12 cellular contexts compared by ENCODE assay signal in the genomic region with DNA sequence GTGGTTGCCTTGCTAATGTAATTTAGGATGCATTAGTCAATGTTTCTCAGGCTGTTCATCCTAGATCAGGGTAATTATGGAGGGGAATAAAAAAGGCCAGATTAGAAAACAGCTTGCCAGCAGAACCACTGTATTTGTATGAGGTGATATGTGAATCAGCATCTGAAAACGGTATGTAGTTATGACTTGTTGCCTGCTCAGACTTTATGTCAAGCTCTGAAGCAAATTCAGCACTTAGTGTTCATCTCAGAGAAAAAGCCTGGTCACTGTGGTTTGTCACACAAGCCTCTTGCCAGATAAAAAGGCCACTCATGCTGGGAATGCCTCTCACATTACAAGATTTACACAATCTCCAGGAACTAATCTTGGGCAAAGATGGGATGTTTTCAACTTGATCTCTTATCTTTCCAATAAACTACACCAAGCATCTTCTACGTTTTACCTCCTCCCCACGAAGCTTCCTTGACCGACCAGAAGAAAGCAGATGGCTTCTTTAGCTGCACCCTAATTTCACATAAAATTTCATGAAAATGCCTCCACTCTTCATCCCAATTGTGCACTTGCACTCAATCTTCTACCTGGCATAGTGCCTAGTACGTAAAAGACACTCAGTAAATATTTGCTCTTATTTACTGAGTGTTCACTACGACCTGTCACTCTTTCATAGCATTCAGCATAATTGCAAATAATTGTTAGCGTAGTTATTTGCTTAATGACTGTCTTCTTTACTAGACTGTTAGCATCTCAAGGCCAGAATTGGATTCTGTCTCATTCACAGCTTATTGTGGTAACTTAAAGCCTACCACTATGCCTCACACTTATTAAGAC.
DNase-seq lines count a peak whose midpoint lies in the region; ATAC-seq, FAIRE-seq and TF ChIP-seq lines count a peak whose summit lies in the region.
"Had no signal": no experiment of that assay in that cellular context is flagged by ENCODE, and none has a peak within 500 bp of the region (broad histone marks: within the 10 kb centered on the region; RNA-seq: fewer than 3 reads in every experiment).

No MANE protein-coding gene starts in this region.

- H3K36me3 Mint-ChIP-seq in mesothelial cell of epicardium, result no peaks in the 10 kb centered on the region

- no peaks in the 10 kb centered on the region for H3K36me3 ChIP-seq in Peyer's patch

- no peaks in the 10 kb centered on the region for H3K27me3 Mint-ChIP-seq in mesothelial cell of epicardium (ENCODE audit: low read depth)
- H3K27me3 Mint-ChIP-seq: CD8-positive, alpha-beta memory T cell; naive thymus-derived CD8-positive, alpha-beta T cell had no signal

- no peak for TF ChIP-seq RAD21 in A549 (conservative IDR thresholded peaks at IDR 0.05 in 1 of 2, IDR thresholded peaks at IDR 0.05 in 1 of 2)

- ATAC-seq in A549, result peak in 1 of 2 experiments; percentile 53; a peak in 3 of 6 replicates
- ATAC-seq in GM18907 (IDR thresholded peaks at IDR 0.05; ENCODE audit: unreplicated experiment), result no peak
- ATAC-seq: naive thymus-derived CD8-positive, alpha-beta T cell had no signal

- WGBS in A549 (ENCODE audit: missing lambda C conversion rate), result 12% methylated on average over 7 of the region's 7 CpGs
- 62 to 84% methylated on average over 7 of the region's 7 CpGs for WGBS in lower leg skin, 2 donors

- TF ChIP-seq POLR2A in A549 (IDR thresholded peaks at IDR 0.05; ENCODE audit: low read length), result no peak
- no peak for TF ChIP-seq POLR2A in Peyer's patch (IDR thresholded peaks at IDR 0.05)
- no peak for TF ChIP-seq POLR2A in lower leg skin (IDR thresholded peaks at IDR 0.05)

- H3K4me2 ChIP-seq in A549, result peak overlapping the region; percentile 30

- DNase-seq in A549 (ENCODE audit: low read depth in 1 of 2, low spot score in 1 of 2), result peak in 1 of 2 experiments; percentile 40
- peak; percentile 56 for DNase-seq in HCEC 1CT
- DNase-seq in NCI-H345 treated with DMSO at 0.1 percent for 48 hours (lab: John Stamatoyannopoulos, UW; ENCODE audit: unreplicated experiment), result peak; percentile 69
- DNase-seq in fibroblast of gingiva (ENCODE audit: low read depth), result peak; percentile 70
- DNase-seq in mesothelial cell of epicardium (ENCODE audit: low spot score in 2 of 2, unreplicated experiment in 2 of 2), result no peak
- no peak for DNase-seq in Peyer's patch
- no peak for DNase-seq in lower leg skin (ENCODE audit: low spot score in 2 of 2)
- DNase-seq: CD8-positive, alpha-beta memory T cell; naive thymus-derived CD8-positive, alpha-beta T cell had no signal

- H3K4me3 ChIP-seq in A549, result no peak overlapping the region
- H3K4me3 ChIP-seq in Peyer's patch, result no peak overlapping the region
- H3K4me3 ChIP-seq in lower leg skin (ENCODE audit: low read depth, poor library complexity, severe bottlenecking), result no peak overlapping the region

- H3K27ac ChIP-seq in A549, result peak overlapping the region in 1 of 2 experiments; percentile 36; a peak in 2 of 6 replicates
- no peak overlapping the region for H3K27ac ChIP-seq in Peyer's patch

- POLR2A ChIA-PET in A549 (lab: Yijun Ruan, JAX), result no interaction called here

- CTCF ChIA-PET in A549 (lab: Yijun Ruan, JAX), result interaction anchor here (0.7 to 1.2 kb wide), 4 partner anchors 24 to 208 kb away, joined by 3 read pairs; no protein-coding TSS in a partner anchor

- H3K27me3 ChIP-seq in Peyer's patch, result no peaks in the 10 kb centered on the region

- TF ChIP-seq CTCF in A549 (IDR thresholded peaks at IDR 0.05) (no peak), mesothelial cell of epicardium (IDR thresholded peaks at IDR 0.05; ENCODE audit: unreplicated experiment) (no peak), Peyer's patch (IDR thresholded peaks at IDR 0.05) (no peak), lower leg skin (IDR thresholded peaks at IDR 0.05) (no peak)

- intact Hi-C loops in lower leg skin (cut with DNase I; ENCODE audit: low total_unique reads), result no loop called here

- no peaks in the 10 kb centered on the region for H3K4me1 Mint-ChIP-seq in mesothelial cell of epicardium
- H3K4me1 Mint-ChIP-seq: CD8-positive, alpha-beta memory T cell had no signal

- H3K9me3 Mint-ChIP-seq in mesothelial cell of epicardium, result no peaks in the 10 kb centered on the region
- H3K9me3 Mint-ChIP-seq: activated T-helper 2 cell treated with anti-CD3 and anti-CD28 coated beads, Interferon-gamma antibody, Interleukin-2, Interleukin-4, amounts not matched to agents 10 μg/mL and 5 μg/mL and 100 μg/mL, durations not matched to agents 14 hours and 24 hours and 36 hours; CD8-positive, alpha-beta memory T cell; T-helper 1 cell treated with Interleukin-12 subunit alpha and Interleukin-12 subunit beta and Interleukin-4 antibody, amounts not matched to agents 30 μg/mL and 1 μg/mL, for 36 hours had no signal

- no peak for TF ChIP-seq EP300 in A549 (IDR thresholded peaks at IDR 0.05)

- H3K9me3 ChIP-seq in A549 (no peaks in the 10 kb centered on the region), Peyer's patch (no peaks in the 10 kb centered on the region)

- FAIRE-seq in A549 (lab: Jason Lieb, UNC), result no peak

- no peak overlapping the region for H3K27ac Mint-ChIP-seq in mesothelial cell of epicardium
- H3K27ac Mint-ChIP-seq: activated T-helper 2 cell treated with anti-CD3 and anti-CD28 coated beads, Interferon-gamma antibody, Interleukin-2, Interleukin-4, amounts not matched to agents 10 μg/mL and 5 μg/mL and 100 μg/mL, durations not matched to agents 14 hours and 24 hours and 36 hours; CD8-positive, alpha-beta memory T cell; naive thymus-derived CD8-positive, alpha-beta T cell; T-helper 1 cell treated with Interleukin-12 subunit alpha and Interleukin-12 subunit beta and Interleukin-4 antibody, amounts not matched to agents 30 μg/mL and 1 μg/mL, for 36 hours had no signal

- H3K4me1 ChIP-seq in A549 (peaks cover 35% of the 10 kb centered on the region; the same call in 2 of the 3 replicates), Peyer's patch (no peaks in the 10 kb centered on the region)

- no peak overlapping the region for H3K4me3 Mint-ChIP-seq in mesothelial cell of epicardium
- H3K4me3 Mint-ChIP-seq: CD8-positive, alpha-beta memory T cell; naive thymus-derived CD8-positive, alpha-beta T cell; T-helper 1 cell treated with Interleukin-12 subunit alpha and Interleukin-12 subunit beta and Interleukin-4 antibody, amounts not matched to agents 30 μg/mL and 1 μg/mL, for 36 hours had no signal

TF ChIP-seq in A549, 52 proteins besides CTCF, POLR2A, EP300 and RAD21:
- no peak for TF ChIP-seq FOXS1 (CRISPR knock-in tag; IDR thresholded peaks at IDR 0.05)
- TF ChIP-seq ZSCAN20 (CRISPR knock-in tag; IDR thresholded peaks at IDR 0.05), result no peak
- no peak for TF ChIP-seq MAX (IDR thresholded peaks at IDR 0.05)
- TF ChIP-seq FOSB (CRISPR knock-in tag; IDR thresholded peaks at IDR 0.05), result no peak
- TF ChIP-seq SMC3 (IDR thresholded peaks at IDR 0.05), result no peak

Comparison
In these comparisons a context has a peak if more than half of its experiments do, and no peak if none do; other contexts are left out.
1. DNase-seq: peak in HCEC 1CT (single experiment), NCI-H345 treated with DMSO at 0.1 percent for 48 hours (single experiment) and fibroblast of gingiva (single experiment); none in mesothelial cell of epicardium (0 of 2), Peyer's patch (0 of 3) and lower leg skin (0 of 2).